In the genomic region with DNA sequence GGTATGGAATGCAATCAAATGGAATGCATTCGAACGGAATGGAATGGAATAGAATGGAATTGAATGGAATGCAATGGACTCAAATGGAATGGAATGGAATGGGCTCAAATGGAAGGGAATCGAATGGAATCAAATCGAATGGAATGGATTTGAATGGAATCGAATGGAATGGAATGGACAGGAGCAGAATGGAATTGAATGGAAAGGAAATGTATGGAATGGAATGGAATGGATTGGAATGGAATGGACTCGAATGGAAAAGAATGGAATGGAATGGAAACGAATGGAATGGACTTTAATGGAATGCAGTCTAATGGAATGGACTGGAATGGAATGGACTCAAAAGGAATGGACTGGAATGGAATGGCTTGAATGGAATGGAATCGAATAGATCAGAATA, we compare ENCODE assay signal across 43 cellular contexts. TPM values are rescaled to one million over a fixed set of nuclear protein-coding genes. Genes with fewer than 3 reads are reported as not detected.
"Had no signal": no experiment of that assay in that cellular context is flagged by ENCODE, and none has a peak within 500 bp of the region (broad histone marks: within the 10 kb centered on the region; RNA-seq: fewer than 3 reads in every experiment).

No MANE protein-coding gene starts in this region.

- H3K36me3 Mint-ChIP-seq: activated naive CD4-positive, alpha-beta T cell treated with anti-CD3 and anti-CD28 coated beads, Interleukin-2, amount 10 ng/mL, durations not matched to agents 7 days and 5 days; activated naive CD4-positive, alpha-beta T cell treated with anti-CD3 and anti-CD28 coated beads, Interleukin-2, amount 50 U/mL, for 24 hours; activated naive CD4-positive, alpha-beta T cell treated with anti-CD3 and anti-CD28 coated beads, Interleukin-2, amount 50 U/mL, for 72 hours; activated naive CD8-positive, alpha-beta T cell; activated naive CD8-positive, alpha-beta T cell treated with anti-CD3 and anti-CD28 coated beads for 36 hours; activated naive CD8-positive, alpha-beta T cell treated with anti-CD3 and anti-CD28 coated beads, Interleukin-2, amount 10 ng/mL, durations not matched to agents 7 days and 5 days; brain had no signal

- H3K4me3 Mint-ChIP-seq: activated naive CD4-positive, alpha-beta T cell treated with anti-CD3 and anti-CD28 coated beads for 36 hours; activated naive CD4-positive, alpha-beta T cell treated with anti-CD3 and anti-CD28 coated beads, Interleukin-2, amount 10 ng/mL, durations not matched to agents 7 days and 5 days; activated naive CD4-positive, alpha-beta T cell treated with anti-CD3 and anti-CD28 coated beads, Interleukin-2, amount 50 U/mL, for 24 hours; activated naive CD8-positive, alpha-beta T cell; activated naive CD8-positive, alpha-beta T cell treated with anti-CD3 and anti-CD28 coated beads for 36 hours; activated naive CD8-positive, alpha-beta T cell treated with anti-CD3 and anti-CD28 coated beads, Interleukin-2, amount 10 ng/mL, durations not matched to agents 7 days and 5 days; activated naive CD8-positive, alpha-beta T cell treated with anti-CD3 and anti-CD28 coated beads, Interleukin-2, amount 50 U/mL, for 24 hours; activated T-cell treated with anti-CD3 and anti-CD28 coated beads, Interleukin-2, amount 50 U/mL, for 24 hours; activated T-cell treated with anti-CD3 and anti-CD28 coated beads, Interleukin-2, amount 50 U/mL, for 4 hours; activated T-cell treated with anti-CD3 and anti-CD28 coated beads, Interleukin-2, amount 50 U/mL, for 72 hours; activated T-helper 1 cell treated with anti-CD3 and anti-CD28 coated beads, Interleukin-12 subunit alpha, Interleukin-12 subunit beta, Interleukin-2, Interleukin-4 antibody, amounts not matched to agents 30 ng/mL and 10 ng/mL and 1 ng/mL, durations not matched to agents 14 hours and 24 hours and 36 hours; activated T-helper 17 cell treated with anti-CD3 and anti-CD28 coated beads, Interleukin-2, amount 50 U/mL, for 72 hours; brain; central memory CD8-positive, alpha-beta T cell had no signal

- FAIRE-seq: astrocyte, bronchial epithelial cell had no signal

- ATAC-seq: activated naive CD4-positive, alpha-beta T cell treated with anti-CD3 and anti-CD28 coated beads, Interleukin-2, amount 50 U/mL, for 72 hours; activated naive CD8-positive, alpha-beta T cell treated with anti-CD3 and anti-CD28 coated beads, Interleukin-2, amount 50 U/mL, for 24 hours; activated T-cell treated with anti-CD3 and anti-CD28 coated beads, Interleukin-2, amount 50 U/mL, for 4 hours; activated T-cell treated with anti-CD3 and anti-CD28 coated beads, Interleukin-2, amount 50 U/mL, for 72 hours; activated T-helper 17 cell treated with anti-CD3 and anti-CD28 coated beads, Interleukin-2, amount 50 U/mL, for 72 hours; body of pancreas had no signal

- H3K27ac Mint-ChIP-seq: activated naive CD4-positive, alpha-beta T cell treated with anti-CD3 and anti-CD28 coated beads for 36 hours; activated naive CD4-positive, alpha-beta T cell treated with anti-CD3 and anti-CD28 coated beads, Interleukin-2, amount 10 ng/mL, durations not matched to agents 7 days and 5 days; activated naive CD4-positive, alpha-beta T cell treated with anti-CD3 and anti-CD28 coated beads, Interleukin-2, amount 50 U/mL, for 24 hours; activated naive CD4-positive, alpha-beta T cell treated with anti-CD3 and anti-CD28 coated beads, Interleukin-2, amount 50 U/mL, for 72 hours; activated naive CD8-positive, alpha-beta T cell; activated naive CD8-positive, alpha-beta T cell treated with anti-CD3 and anti-CD28 coated beads for 36 hours; activated naive CD8-positive, alpha-beta T cell treated with anti-CD3 and anti-CD28 coated beads, Interleukin-2, amount 10 ng/mL, durations not matched to agents 7 days and 5 days; activated naive CD8-positive, alpha-beta T cell treated with anti-CD3 and anti-CD28 coated beads, Interleukin-2, amount 50 U/mL, for 24 hours; activated T-cell treated with anti-CD3 and anti-CD28 coated beads, Interleukin-2, amount 50 U/mL, for 24 hours; activated T-cell treated with anti-CD3 and anti-CD28 coated beads, Interleukin-2, amount 50 U/mL, for 72 hours; activated T-helper 1 cell treated with anti-CD3 and anti-CD28 coated beads, Interleukin-12 subunit alpha, Interleukin-12 subunit beta, Interleukin-2, Interleukin-4 antibody, amounts not matched to agents 30 ng/mL and 10 ng/mL and 1 ng/mL, durations not matched to agents 14 hours and 24 hours and 36 hours; activated T-helper 17 cell treated with anti-CD3 and anti-CD28 coated beads, Interleukin-2, amount 50 U/mL, for 72 hours; activated T-helper 2 cell treated with anti-CD3 and anti-CD28 coated beads, Interferon-gamma antibody, Interleukin-2, Interleukin-4, amounts not matched to agents 10 μg/mL and 5 μg/mL and 100 μg/mL, durations not matched to agents 14 hours and 24 hours and 36 hours; brain had no signal

- H3K4me1 ChIP-seq: adrenal gland, ascending aorta, body of pancreas, breast epithelium had no signal

- H3K9me3 ChIP-seq: adrenal gland had no signal

- H3K36me3 ChIP-seq: adrenal gland, ascending aorta, brain microvascular endothelial cell, breast epithelium, cardiac muscle cell had no signal

- H3K27me3 ChIP-seq: adrenal gland, ascending aorta, body of pancreas, brain microvascular endothelial cell, breast epithelium, cardiac muscle cell had no signal

- H3K9me3 Mint-ChIP-seq: activated naive CD4-positive, alpha-beta T cell treated with anti-CD3 and anti-CD28 coated beads for 36 hours; activated naive CD4-positive, alpha-beta T cell treated with anti-CD3 and anti-CD28 coated beads, Interleukin-2, amount 10 ng/mL, durations not matched to agents 7 days and 5 days; activated naive CD4-positive, alpha-beta T cell treated with anti-CD3 and anti-CD28 coated beads, Interleukin-2, amount 50 U/mL, for 24 hours; activated naive CD4-positive, alpha-beta T cell treated with anti-CD3 and anti-CD28 coated beads, Interleukin-2, amount 50 U/mL, for 72 hours; activated naive CD8-positive, alpha-beta T cell treated with anti-CD3 and anti-CD28 coated beads for 36 hours; activated naive CD8-positive, alpha-beta T cell treated with anti-CD3 and anti-CD28 coated beads, Interleukin-2, amount 10 ng/mL, durations not matched to agents 7 days and 5 days; activated naive CD8-positive, alpha-beta T cell treated with anti-CD3 and anti-CD28 coated beads, Interleukin-2, amount 50 U/mL, for 24 hours; activated T-cell treated with anti-CD3 and anti-CD28 coated beads, Interleukin-2, amount 50 U/mL, for 24 hours; activated T-cell treated with anti-CD3 and anti-CD28 coated beads, Interleukin-2, amount 50 U/mL, for 4 hours; activated T-cell treated with anti-CD3 and anti-CD28 coated beads, Interleukin-2, amount 50 U/mL, for 72 hours; activated T-helper 1 cell treated with anti-CD3 and anti-CD28 coated beads, Interleukin-12 subunit alpha, Interleukin-12 subunit beta, Interleukin-2, Interleukin-4 antibody, amounts not matched to agents 30 ng/mL and 10 ng/mL and 1 ng/mL, durations not matched to agents 14 hours and 24 hours and 36 hours; activated T-helper 17 cell treated with anti-CD3 and anti-CD28 coated beads, Interleukin-2, amount 50 U/mL, for 72 hours; activated T-helper 2 cell treated with anti-CD3 and anti-CD28 coated beads, Interferon-gamma antibody, Interleukin-2, Interleukin-4, amounts not matched to agents 10 μg/mL and 5 μg/mL and 100 μg/mL, durations not matched to agents 14 hours and 24 hours and 36 hours; brain; central memory CD8-positive, alpha-beta T cell had no signal

- H3K27ac ChIP-seq: adrenal gland, ascending aorta, body of pancreas, brain microvascular endothelial cell, breast epithelium, cardiac muscle cell had no signal

- H3K27me3 Mint-ChIP-seq: activated naive CD4-positive, alpha-beta T cell treated with anti-CD3 and anti-CD28 coated beads, Interleukin-2, amount 10 ng/mL, durations not matched to agents 7 days and 5 days; activated naive CD4-positive, alpha-beta T cell treated with anti-CD3 and anti-CD28 coated beads, Interleukin-2, amount 50 U/mL, for 24 hours; activated naive CD8-positive, alpha-beta T cell; activated naive CD8-positive, alpha-beta T cell treated with anti-CD3 and anti-CD28 coated beads for 36 hours; activated naive CD8-positive, alpha-beta T cell treated with anti-CD3 and anti-CD28 coated beads, Interleukin-2, amount 10 ng/mL, durations not matched to agents 7 days and 5 days; activated naive CD8-positive, alpha-beta T cell treated with anti-CD3 and anti-CD28 coated beads, Interleukin-2, amount 50 U/mL, for 24 hours; activated T-cell treated with anti-CD3 and anti-CD28 coated beads, Interleukin-2, amount 50 U/mL, for 24 hours; activated T-helper 17 cell treated with anti-CD3 and anti-CD28 coated beads, Interleukin-2, amount 50 U/mL, for 72 hours; brain; central memory CD8-positive, alpha-beta T cell had no signal

- DNase-seq: activated effector memory CD4-positive, alpha-beta T cell treated with anti-CD3 and anti-CD28 coated beads, Interleukin-2, amount 50 U/mL, for 16 hours; activated effector memory CD4-positive, alpha-beta T cell treated with Interleukin-2 at 50 U/mL for 16 hours; activated gamma-delta T cell; activated gamma-delta T cell treated with Interleukin-2 at 50 U/mL for 16 hours; activated naive CD4-positive, alpha-beta T cell; activated naive CD4-positive, alpha-beta T cell treated with anti-CD3 and anti-CD28 coated beads for 36 hours; activated naive CD4-positive, alpha-beta T cell treated with anti-CD3 and anti-CD28 coated beads, Interleukin-2, amount 10 ng/mL, durations not matched to agents 7 days and 5 days; activated naive CD4-positive, alpha-beta T cell treated with anti-CD3 and anti-CD28 coated beads, Interleukin-2, amount 50 U/mL, for 16 hours; activated naive CD4-positive, alpha-beta T cell treated with Interleukin-2 at 50 U/mL for 16 hours; activated naive CD8-positive, alpha-beta T cell treated with anti-CD3 and anti-CD28 coated beads for 36 hours; activated naive CD8-positive, alpha-beta T cell treated with anti-CD3 and anti-CD28 coated beads, Interleukin-2, amount 10 ng/mL, durations not matched to agents 7 days and 5 days; activated naive CD8-positive, alpha-beta T cell treated with anti-CD3 and anti-CD28 coated beads, Interleukin-2, amount 50 U/mL, for 24 hours; activated T-cell treated with anti-CD3 and anti-CD28 coated beads, Interleukin-2, amount 50 U/mL, for 1 hour; activated T-cell treated with anti-CD3 and anti-CD28 coated beads, Interleukin-2, amount 50 U/mL, for 24 hours; activated T-cell treated with anti-CD3 and anti-CD28 coated beads, Interleukin-2, amount 50 U/mL, for 4 hours; activated T-cell treated with anti-CD3 and anti-CD28 coated beads, Interleukin-2, amount 50 U/mL, for 48 hours; activated T-cell treated with anti-CD3 and anti-CD28 coated beads, Interleukin-2, amount 50 U/mL, for 72 hours; adrenal gland; amniotic stem cell; amygdala; anterior cingulate cortex; aorta; body of pancreas; brain microvascular endothelial cell; central memory CD4-positive, alpha-beta T cell; cerebellar nuclear complex had no signal

- H3K4me1 Mint-ChIP-seq: activated naive CD4-positive, alpha-beta T cell treated with anti-CD3 and anti-CD28 coated beads, Interleukin-2, amount 10 ng/mL, durations not matched to agents 7 days and 5 days; activated naive CD4-positive, alpha-beta T cell treated with anti-CD3 and anti-CD28 coated beads, Interleukin-2, amount 50 U/mL, for 24 hours; activated naive CD8-positive, alpha-beta T cell treated with anti-CD3 and anti-CD28 coated beads for 36 hours; activated naive CD8-positive, alpha-beta T cell treated with anti-CD3 and anti-CD28 coated beads, Interleukin-2, amount 10 ng/mL, durations not matched to agents 7 days and 5 days; activated naive CD8-positive, alpha-beta T cell treated with anti-CD3 and anti-CD28 coated beads, Interleukin-2, amount 50 U/mL, for 24 hours; activated T-helper 17 cell treated with anti-CD3 and anti-CD28 coated beads, Interleukin-2, amount 50 U/mL, for 72 hours; brain; central memory CD8-positive, alpha-beta T cell had no signal

- H3K4me3 ChIP-seq: adrenal gland, ascending aorta, body of pancreas, breast epithelium, cardiac muscle cell had no signal

RNA-seq across cellular contexts. Expression of a gene that starts 18.3 kb away (rescaled TPM):
- total RNA-seq: activated naive CD4-positive, alpha-beta T cell treated with anti-CD3 and anti-CD28 coated beads for 36 hours; activated naive CD4-positive, alpha-beta T cell treated with anti-CD3 and anti-CD28 coated beads, Interleukin-2, amount 50 U/mL, for 72 hours; activated naive CD8-positive, alpha-beta T cell treated with anti-CD3 and anti-CD28 coated beads for 36 hours; activated naive CD8-positive, alpha-beta T cell treated with anti-CD3 and anti-CD28 coated beads, Interleukin-2, amount 10 ng/mL, durations not matched to agents 7 days and 5 days; activated T-cell treated with anti-CD3 and anti-CD28 coated beads, Interleukin-2, amount 50 U/mL, for 4 hours; activated T-cell treated with anti-CD3 and anti-CD28 coated beads, Interleukin-2, amount 50 U/mL, for 72 hours; activated T-helper 1 cell treated with anti-CD3 and anti-CD28 coated beads, Interleukin-12 subunit alpha, Interleukin-12 subunit beta, Interleukin-2, Interleukin-4 antibody, amounts not matched to agents 30 ng/mL and 10 ng/mL and 1 ng/mL, durations not matched to agents 14 hours and 24 hours and 36 hours; activated T-helper 17 cell treated with anti-CD3 and anti-CD28 coated beads, Interleukin-2, amount 50 U/mL, for 72 hours; activated T-helper 2 cell treated with anti-CD3 and anti-CD28 coated beads, Interferon-gamma antibody, Interleukin-2, Interleukin-4, amounts not matched to agents 10 μg/mL and 5 μg/mL and 100 μg/mL, durations not matched to agents 14 hours and 24 hours and 36 hours; adrenal gland; aorta; ascending aorta; astrocyte; body of pancreas; breast epithelium; bronchial epithelial cell; cardiac muscle cell; cardiac septum; cerebellum; chondrocyte had no signal
- polyA plus RNA-seq: adipose tissue, adrenal gland, aorta, cardiac muscle cell had no signal
